34 cellular contexts compared by ENCODE assay signal in the genomic region with DNA sequence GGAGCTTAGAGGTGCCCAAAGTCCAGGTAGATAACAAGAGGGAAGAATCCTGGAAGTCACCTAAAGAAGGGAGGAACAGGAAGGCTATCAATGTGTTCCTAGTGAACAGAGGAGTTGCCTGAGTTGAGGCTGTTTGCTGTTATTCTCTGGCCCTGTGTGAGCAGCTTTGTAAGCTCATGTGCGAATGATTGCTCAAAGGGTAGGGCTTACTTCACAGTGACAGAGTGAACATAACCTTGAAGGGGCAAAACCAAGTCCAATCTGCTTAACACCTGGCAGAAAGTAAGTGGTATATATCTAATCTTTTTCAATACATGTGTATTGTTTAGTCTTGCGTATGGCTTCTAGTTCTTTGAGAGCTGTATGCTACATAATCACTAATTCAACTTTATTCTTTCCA.
"Had no signal": no experiment of that assay in that cellular context is flagged by ENCODE, and none has a peak within 500 bp of the region (broad histone marks: within the 10 kb centered on the region; RNA-seq: fewer than 3 reads in every experiment).

No MANE protein-coding gene starts in this region.

- H3K27me3 ChIP-seq: MG63 had no signal

- H3K9ac ChIP-seq: KMS-11 had no signal

- DNase-seq: Karpas-422, Kasumi-1, MG63, MM.1S, MV-4-11, NCI-H1048, NCI-H1092, NCI-H1092 treated with DMSO at 0.1 percent for 48 hours, NCI-H1105, NCI-H1105 treated with DMSO at 0.1 percent for 48 hours, NCI-H1417, NCI-H1417 treated with DMSO at 0.1 percent for 48 hours, NCI-H1436, NCI-H1436 treated with DMSO at 0.1 percent for 48 hours, NCI-H146, NCI-H1694, NCI-H1694 treated with DMSO at 0.1 percent for 48 hours, NCI-H187, NCI-H187 treated with DMSO at 0.1 percent for 48 hours, NCI-H1930, NCI-H2029, NCI-H2029 treated with DMSO at 0.1 percent for 48 hours, NCI-H2081, NCI-H2081 treated with DMSO at 0.1 percent for 48 hours, NCI-H2107, NCI-H2171, NCI-H2171 treated with DMSO at 0.1 percent for 48 hours, NCI-H2227 treated with DMSO at 0.1 percent for 48 hours, NCI-H226, NCI-H345, NCI-H446, NCI-H446 treated with DMSO at 0.1 percent for 48 hours, NCI-H510A had no signal

- H3K27ac ChIP-seq: KMS-11 had no signal

- H3K4me3 ChIP-seq: MG63 had no signal

- H3K4me2 ChIP-seq: KMS-11 had no signal

- H3K9me3 ChIP-seq: MG63 had no signal

- H3K36me3 ChIP-seq: MG63 had no signal
